Comparison of ENCODE assay signal across 19 cellular contexts in the genomic region with DNA sequence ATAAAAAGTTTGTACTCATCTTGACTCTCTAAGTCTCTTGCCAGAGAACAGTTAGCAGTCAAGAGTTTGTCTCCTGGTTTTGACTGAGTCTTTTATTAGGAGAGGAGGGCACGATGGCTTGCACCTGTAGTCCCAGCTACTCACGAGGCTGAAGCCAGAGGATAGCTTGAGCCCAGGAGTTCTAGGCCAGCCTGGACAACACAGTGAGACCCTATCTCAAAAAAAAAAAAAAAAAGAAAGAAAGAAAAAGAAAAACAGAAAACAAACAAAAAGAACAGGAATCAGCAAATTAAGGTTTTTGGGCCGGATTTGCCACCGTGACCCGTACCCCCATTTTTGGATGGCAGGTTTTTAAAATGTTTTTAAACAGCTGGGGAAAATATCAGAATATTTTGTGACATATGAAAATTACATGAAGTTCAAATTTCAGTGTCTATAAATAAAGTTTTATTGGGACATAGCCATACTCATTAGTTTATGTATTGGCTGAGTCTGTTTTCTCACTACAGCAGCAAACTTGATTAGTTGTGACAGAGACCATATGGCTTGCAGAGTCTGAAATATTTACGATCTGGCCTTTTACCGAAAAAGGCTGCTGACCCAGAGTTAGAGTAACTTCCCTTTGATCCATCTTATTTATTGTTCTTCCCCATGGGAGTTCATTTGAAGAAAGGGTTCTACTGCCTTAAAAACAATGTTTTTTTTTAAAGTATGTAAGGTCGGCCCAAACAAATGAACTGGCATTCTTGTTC. TPM values are rescaled to one million over a fixed set of nuclear protein-coding genes. Genes with fewer than 3 reads are reported as not detected.
A peak's percentile ranks its signal among the peaks of the same experiment; 100 is the strongest.
DNase-seq lines count a peak whose midpoint lies in the region; ATAC-seq and TF ChIP-seq lines count a peak whose summit lies in the region.
"Had no signal": no experiment of that assay in that cellular context is flagged by ENCODE, and none has a peak within 500 bp of the region (broad histone marks: within the 10 kb centered on the region; RNA-seq: fewer than 3 reads in every experiment).

No MANE protein-coding gene starts in this region.

- H3K9me1 ChIP-seq in IMR-90 (ENCODE audit: insufficient read depth, low read length): peaks cover 4% of the 10 kb centered on the region; the same call in 1 of the 2 replicates

- H3K56ac ChIP-seq in IMR-90 (ENCODE audit: extremely low read depth, insufficient read depth, low read length): no peak overlapping the region

- peaks cover 30% of the 10 kb centered on the region for H3K36me3 Mint-ChIP-seq in nephron (ENCODE audit: low read depth)

- peaks cover 3% of the 10 kb centered on the region; the same call in 1 of the 2 replicates for H4K20me1 ChIP-seq in IMR-90 (ENCODE audit: insufficient read depth, low read length)

- peaks cover 20% of the 10 kb centered on the region for H3K36me3 ChIP-seq in BE2C
- peaks cover 5% of the 10 kb centered on the region; the same call in 1 of the 2 replicates for H3K36me3 ChIP-seq in IMR-90 (ENCODE audit: control insufficient read depth, insufficient read depth, low read length)

- POLR2A ChIA-PET in IMR-90 (lab: Charles Lee; ENCODE audit: unreplicated experiment): no interaction called here

- H3K18ac ChIP-seq in IMR-90 (ENCODE audit: low read depth, low read length): peak overlapping the region; percentile 27

- in situ Hi-C loops in IMR-90 (cut with MboI; ENCODE audit: low sequenced_read_pairs): no loop called here

- no peak overlapping the region for H4K8ac ChIP-seq in IMR-90 (ENCODE audit: low read depth in 2 of 2, low read length in 2 of 2)

- H3K4me2 ChIP-seq in IMR-90 (ENCODE audit: low read depth, low read length): peak overlapping the region; percentile 31; the same call in 1 of the 2 replicates

- WGBS in IMR-90 (ENCODE audit: extremely low coverage in 2 of 2, insufficient read length in 1 of 2), 2 experiments: 87% methylated on average over 3 of the region's 8 CpGs; no CpG with 5 or more reads in 1 of the 2 experiments

- TF ChIP-seq RAD21 in IMR-90 (IDR thresholded peaks at IDR 0.05; ENCODE audit: low read length): no peak

- H2BK5ac ChIP-seq in IMR-90 (ENCODE audit: low read depth, low read length, poor library complexity, severe bottlenecking): no peak overlapping the region

- TF ChIP-seq CTCF in BE2C (IDR thresholded peaks at IDR 0.05; ENCODE audit: low read depth, low read length) (no peak), IMR-90 (conservative IDR thresholded peaks at IDR 0.05; ENCODE audit: low read depth, low read length) (no peak), nephron (IDR thresholded peaks at IDR 0.05; ENCODE audit: unreplicated experiment in 3 of 3) (no peak)

- no peak overlapping the region for H2BK120ac ChIP-seq in IMR-90 (ENCODE audit: low read depth, low read length)

- no peaks in the 10 kb centered on the region for H3K9me3 ChIP-seq in BE2C
- H3K9me3 ChIP-seq in IMR-90 (ENCODE audit: control insufficient read depth, insufficient read depth, low read length): no peaks in the 10 kb centered on the region

- H2BK20ac ChIP-seq in IMR-90 (ENCODE audit: low read depth, low read length): no peak overlapping the region

- CTCF ChIA-PET in IMR-90 (lab: Yijun Ruan, JAX): interaction anchor here (0.7 kb wide), 1 partner anchor 85 kb away, joined by 5 read pairs; no protein-coding TSS in a partner anchor

- H3K4me3 ChIP-seq in BE2C (ENCODE audit: low read depth, low read length): peak overlapping the region; percentile 25
- H3K4me3 ChIP-seq in IMR-90 (ENCODE audit: insufficient read depth, low read depth, low read length): no peak overlapping the region
- H3K4me3 ChIP-seq: dorsolateral prefrontal cortex had no signal

- no peak overlapping the region for H3K4me3 Mint-ChIP-seq in nephron
- H3K4me3 Mint-ChIP-seq: immature natural killer cell had no signal

- H2AFZ ChIP-seq in IMR-90 (replicated peaks; ENCODE audit: low read length, poor library complexity): no peak overlapping the region

- dilution Hi-C loops in IMR-90 (cut with HindIII; ENCODE audit: low sequenced_read_pairs, unreplicated experiment): no loop called here

- H3K4me1 ChIP-seq in BE2C (peaks cover 20% of the 10 kb centered on the region), IMR-90 (ENCODE audit: control insufficient read depth, insufficient read depth, low read length) (peaks cover 7% of the 10 kb centered on the region)

- H3K9me3 Mint-ChIP-seq in nephron: no peaks in the 10 kb centered on the region
- H3K9me3 Mint-ChIP-seq: immature natural killer cell had no signal

- no peak overlapping the region for H2AK5ac ChIP-seq in IMR-90 (ENCODE audit: low read depth, low read length)

- H3K27ac ChIP-seq in IMR-90 (ENCODE audit: insufficient read depth, low read length): peak overlapping the region; percentile 81; the same call in 1 of the 2 replicates

- no peak overlapping the region for H4K91ac ChIP-seq in IMR-90 (ENCODE audit: insufficient read depth, low read depth, low read length)

- H3K79me1 ChIP-seq in IMR-90 (ENCODE audit: low read depth in 1 of 2, low read length in 2 of 2): peaks cover 29 to 50% of the 10 kb centered on the region in 2 experiments

- H3K27ac Mint-ChIP-seq in nephron: peak overlapping the region; percentile 62 to 89 (median 70)

- H3K27me3 ChIP-seq in BE2C: no peaks in the 10 kb centered on the region
- no peaks in the 10 kb centered on the region for H3K27me3 ChIP-seq in IMR-90 (ENCODE audit: control insufficient read depth, insufficient read depth, low read length)
- H3K27me3 ChIP-seq: dorsolateral prefrontal cortex had no signal

- peak; percentile 36 for ATAC-seq in IMR-90 (ENCODE audit: low read depth)
- ATAC-seq: activated CD4-positive, CD25-positive, alpha-beta regulatory T cell treated with anti-CD3 and anti-CD28 coated beads, Interleukin-2, amount 50 U/mL, for 24 hours; Panc1 had no signal

- no peak overlapping the region; the same call in 1 of the 2 replicates for H4K5ac ChIP-seq in IMR-90 (ENCODE audit: low read depth, low read length)

- peak overlapping the region; percentile 2; the same call in 1 of the 2 replicates for H3K4ac ChIP-seq in IMR-90 (ENCODE audit: low read depth, low read length)

- H3K23ac ChIP-seq in IMR-90 (ENCODE audit: low read depth, low read length): no peak overlapping the region

- no peak overlapping the region for H2AK9ac ChIP-seq in IMR-90 (replicated peaks; ENCODE audit: low read depth, low read length, poor library complexity)

- intact Hi-C loops in IMR-90 (cut with micrococcal nuclease): no loop called here

- H3K27me3 Mint-ChIP-seq in nephron (ENCODE audit: low read depth): no peaks in the 10 kb centered on the region

- H3K9ac ChIP-seq in IMR-90 (ENCODE audit: low read depth, low read length): no peak overlapping the region

- no peak for TF ChIP-seq POLR2A in IMR-90 (IDR thresholded peaks at IDR 0.05; ENCODE audit: low read depth, low read length)

- no TSS peak for BruUV-seq in IMR-90 (replicated peaks; lab: Mats Ljungman, UMichigan)

- peak; percentile 33 for DNase-seq in BE2C
- peak; percentile 41 for DNase-seq in IMR-90
- peak; percentile 67 for DNase-seq in cerebellar cortex (ENCODE audit: low spot score)
- DNase-seq in NCI-H1092 treated with DMSO at 0.1 percent for 48 hours (lab: John Stamatoyannopoulos, UW): no peak
- DNase-seq in dermis blood vessel endothelial cell: no peak
- no peak for DNase-seq in D341Med (ENCODE audit: low spot score)
- no peak for DNase-seq in ureter (ENCODE audit: low spot score)
- DNase-seq: activated T-cell treated with anti-CD3 and anti-CD28 coated beads for 4 hours; DMS79; dorsolateral prefrontal cortex; foreskin melanocyte; immature natural killer cell; midbrain; NCI-H1436; NCI-H510A; stimulated activated CD4-positive, alpha-beta T cell treated with anti-CD3 and anti-CD28 coated beads, Interleukin-12 subunit alpha, Interleukin-12 subunit beta, amount 100 ng/mL, for 4 hours had no signal

- H2BK15ac ChIP-seq in IMR-90 (ENCODE audit: low read depth, low read length): no peak overlapping the region

- peaks cover 60% of the 10 kb centered on the region for H3K4me1 Mint-ChIP-seq in nephron

- no peak overlapping the region for H3K14ac ChIP-seq in IMR-90 (replicated peaks; ENCODE audit: low read depth, low read length)

TF ChIP-seq in IMR-90, 13 proteins besides CTCF, POLR2A, EP300 and RAD21 (continues in another document):
- TF ChIP-seq, protein P1, sequence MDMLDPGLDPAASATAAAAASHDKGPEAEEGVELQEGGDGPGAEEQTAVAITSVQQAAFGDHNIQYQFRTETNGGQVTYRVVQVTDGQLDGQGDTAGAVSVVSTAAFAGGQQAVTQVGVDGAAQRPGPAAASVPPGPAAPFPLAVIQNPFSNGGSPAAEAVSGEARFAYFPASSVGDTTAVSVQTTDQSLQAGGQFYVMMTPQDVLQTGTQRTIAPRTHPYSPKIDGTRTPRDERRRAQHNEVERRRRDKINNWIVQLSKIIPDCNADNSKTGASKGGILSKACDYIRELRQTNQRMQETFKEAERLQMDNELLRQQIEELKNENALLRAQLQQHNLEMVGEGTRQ (IDR thresholded peaks at IDR 0.05; ENCODE audit: low read depth, low read length): no peak
- TF ChIP-seq CHD1 (IDR thresholded peaks at IDR 0.05; ENCODE audit: low read depth, low read length) (no peak), RCOR1 (IDR thresholded peaks at IDR 0.05; ENCODE audit: insufficient replicate concordance, low read length) (no peak), SMC3 (IDR thresholded peaks at IDR 0.05; ENCODE audit: low read depth, low read length) (no peak), NFE2L2 (IDR thresholded peaks at IDR 0.05; ENCODE audit: low read depth, low read length) (no peak), CEBPB (IDR thresholded peaks at IDR 0.05; ENCODE audit: low read depth, low read length) (no peak)

RNA-seq across cellular contexts. Expression of gene VEZT, which starts 31.2 kb away (rescaled TPM):
- 48.4 TPM for polyA plus RNA-seq in BE2C (2012; ENCODE audit: insufficient read depth, insufficient read length, low read depth)
- total RNA-seq in IMR-90 (2012; rRNA removed) (83.6 and 90.2 TPM in 2 replicates), dermis blood vessel endothelial cell (96.7 and 134 TPM in 2 replicates), ureter (103 TPM)
- polyA plus RNA-seq in IMR-90 (2012; rRNA removed): 44.6 and 54.5 TPM in 2 replicates
- polyA plus RNA-seq in IMR-90 (2012; cell fraction: cytosol; rRNA removed): 11.2 and 16.4 TPM in 2 replicates
- polyA plus RNA-seq in IMR-90 (2012; cell fraction: nucleus; rRNA removed; ENCODE audit: low replicate concordance): 5.8 and 62.0 TPM in 2 replicates

RNA-seq across cellular contexts. Expression of gene FGD6, which starts 31.5 kb away (rescaled TPM):
- polyA plus RNA-seq in BE2C (2012; ENCODE audit: insufficient read depth, insufficient read length, low read depth): 2.4 TPM
- total RNA-seq in IMR-90 (2012; rRNA removed) (9.5 and 9.7 TPM in 2 replicates), dermis blood vessel endothelial cell (19.6 and 27.0 TPM in 2 replicates), ureter (14.9 TPM)
- polyA plus RNA-seq in IMR-90 (2012; rRNA removed): 2.0 and 2.6 TPM in 2 replicates
- 0.42 and 0.52 TPM in 2 replicates for polyA plus RNA-seq in IMR-90 (2012; cell fraction: cytosol; rRNA removed)
- polyA plus RNA-seq in IMR-90 (2012; cell fraction: nucleus; rRNA removed; ENCODE audit: low replicate concordance): 1.0 and 11.0 TPM in 2 replicates

Comparison
In these comparisons a context has a peak if more than half of its experiments do, and no peak if none do; other contexts are left out.
1. DNase-seq: peak in BE2C (single experiment), IMR-90 (single experiment) and cerebellar cortex (single experiment); none in NCI-H1092 treated with DMSO at 0.1 percent for 48 hours (single experiment), dermis blood vessel endothelial cell (single experiment), D341Med (single experiment) and ureter (single experiment).